In genomic region chr11:69860244-69860643, GRCh38 we compare ENCODE assay signal across 23 cellular contexts. TPM values are rescaled to one million over a fixed set of nuclear protein-coding genes. Genes with fewer than 3 reads are reported as not detected.
DNase-seq lines count a peak whose midpoint lies in the region; ATAC-seq and TF ChIP-seq lines count a peak whose summit lies in the region.
"Had no signal": no experiment of that assay in that cellular context is flagged by ENCODE, and none has a peak within 500 bp of the region (broad histone marks: within the 10 kb centered on the region; RNA-seq: fewer than 3 reads in every experiment).

No MANE protein-coding gene starts in this region.

- DNase-seq in cardiac septum (ENCODE audit: low spot score), result peak; percentile 26
- no peak for DNase-seq in Right ventricle myocardium inferior (ENCODE audit: missing footprints)
- DNase-seq in endodermal cell, result peak; percentile 17
- DNase-seq in left lobe of liver (ENCODE audit: low spot score), result no peak
- DNase-seq in mesenteric fat pad (ENCODE audit: low spot score), result peak; percentile 12
- DNase-seq in effector memory CD8-positive, alpha-beta T cell, result no peak
- no peak for DNase-seq in NCI-H345 (lab: John Stamatoyannopoulos, UW)
- no peak for DNase-seq in endothelial cell (ENCODE audit: low spot score)
- DNase-seq: 8988T; ACHN; BE2C; C1 segment of cervical spinal cord; Calu3; CD4-positive, alpha-beta memory T cell; CD4-positive, CD25-positive, alpha-beta regulatory T cell; CD8-positive, alpha-beta memory T cell; DMS79 treated with DMSO at 0.1 percent for 48 hours; GF-D8 had no signal

- intact Hi-C loops in cardiac septum (cut with DNase I) (no loop called here), Right ventricle myocardium inferior (cut with DNase I) (no loop called here)

- 94 to 100% methylated on average over 3 to 5 of the region's 5 CpGs for WGBS in endodermal cell (ENCODE audit: insufficient coverage in 1 of 2, insufficient read length in 1 of 2), 2 experiments

- H3K4me1 Mint-ChIP-seq in endodermal cell, result no peaks in the 10 kb centered on the region
- no peaks in the 10 kb centered on the region for H3K4me1 Mint-ChIP-seq in effector memory CD8-positive, alpha-beta T cell (ENCODE audit: low read depth in 2 of 2)
- H3K4me1 Mint-ChIP-seq in endothelial cell (ENCODE audit: unreplicated experiment), result no peaks in the 10 kb centered on the region
- H3K4me1 Mint-ChIP-seq: CD4-positive, alpha-beta memory T cell; CD4-positive, CD25-positive, alpha-beta regulatory T cell; CD8-positive, alpha-beta memory T cell had no signal

- H3K9me3 Mint-ChIP-seq in endodermal cell, result peaks cover 2% of the 10 kb centered on the region
- H3K9me3 Mint-ChIP-seq in effector memory CD8-positive, alpha-beta T cell, result no peaks in the 10 kb centered on the region
- no peaks in the 10 kb centered on the region for H3K9me3 Mint-ChIP-seq in endothelial cell (ENCODE audit: unreplicated experiment)
- H3K9me3 Mint-ChIP-seq: CD4-positive, alpha-beta memory T cell had no signal

- no peaks in the 10 kb centered on the region for H3K36me3 Mint-ChIP-seq in endodermal cell (ENCODE audit: low read depth)
- H3K36me3 Mint-ChIP-seq in effector memory CD8-positive, alpha-beta T cell (ENCODE audit: insufficient read depth), result no peaks in the 10 kb centered on the region
- no peaks in the 10 kb centered on the region for H3K36me3 Mint-ChIP-seq in endothelial cell (ENCODE audit: low read depth, unreplicated experiment)
- H3K36me3 Mint-ChIP-seq: CD14-positive monocyte; CD4-positive, alpha-beta memory T cell; CD4-positive, CD25-positive, alpha-beta regulatory T cell; CD8-positive, alpha-beta memory T cell had no signal

- H3K9me3 ChIP-seq in endodermal cell (ENCODE audit: control insufficient read depth, low read length), result no peaks in the 10 kb centered on the region
- H3K9me3 ChIP-seq: BE2C, Caco-2 had no signal

- H3K36me3 ChIP-seq in endodermal cell (ENCODE audit: control insufficient read depth, insufficient read depth, low read length), result no peaks in the 10 kb centered on the region
- H3K36me3 ChIP-seq: BE2C, BLaER1 had no signal

- H3K27ac Mint-ChIP-seq in endodermal cell (no peak overlapping the region), endothelial cell (ENCODE audit: unreplicated experiment) (no peak overlapping the region)
- no peak overlapping the region for H3K27ac Mint-ChIP-seq in effector memory CD8-positive, alpha-beta T cell
- H3K27ac Mint-ChIP-seq: CD14-positive monocyte; CD4-positive, alpha-beta memory T cell; CD4-positive, CD25-positive, alpha-beta regulatory T cell had no signal

- ATAC-seq in Right ventricle myocardium inferior (no peak), left lobe of liver (peak; percentile 89)
- no peak for ATAC-seq in effector memory CD8-positive, alpha-beta T cell (replicated peaks)

- H3K9ac ChIP-seq in endodermal cell (ENCODE audit: extremely low read depth, low read length, poor library complexity, severe bottlenecking), result no peak overlapping the region
- H3K9ac ChIP-seq: BLaER1 had no signal

- H3K27ac ChIP-seq in endodermal cell (ENCODE audit: low read depth, low read length), result no peak overlapping the region
- H3K27ac ChIP-seq: BLaER1 had no signal

- H3K4me3 Mint-ChIP-seq in endodermal cell (no peak overlapping the region), endothelial cell (ENCODE audit: unreplicated experiment) (no peak overlapping the region)
- H3K4me3 Mint-ChIP-seq in effector memory CD8-positive, alpha-beta T cell, result no peak overlapping the region
- H3K4me3 Mint-ChIP-seq: CD4-positive, alpha-beta memory T cell; CD4-positive, CD25-positive, alpha-beta regulatory T cell; CD8-positive, alpha-beta memory T cell had no signal

- no peaks in the 10 kb centered on the region for H3K27me3 ChIP-seq in endodermal cell (ENCODE audit: control insufficient read depth, insufficient read depth, low read length, poor library complexity, severe bottlenecking)
- H3K27me3 ChIP-seq: BE2C, BLaER1 had no signal

- H3K4me1 ChIP-seq in endodermal cell (ENCODE audit: control insufficient read depth, insufficient read depth, low read length), result no peaks in the 10 kb centered on the region
- H3K4me1 ChIP-seq: BE2C, Caco-2 had no signal

- H3K27me3 Mint-ChIP-seq in endodermal cell (ENCODE audit: insufficient read depth) (peaks cover 9% of the 10 kb centered on the region), endothelial cell (ENCODE audit: unreplicated experiment) (peaks cover 3% of the 10 kb centered on the region)
- peaks cover 46 to 88% of the 10 kb centered on the region in 2 donors for H3K27me3 Mint-ChIP-seq in effector memory CD8-positive, alpha-beta T cell

- TF ChIP-seq CTCF in endodermal cell (conservative IDR thresholded peaks at IDR 0.05), result no peak
- no peak for TF ChIP-seq CTCF in endothelial cell (IDR thresholded peaks at IDR 0.05; ENCODE audit: unreplicated experiment)

- no peak overlapping the region for H3K4me3 ChIP-seq in endodermal cell (ENCODE audit: low read length)
- H3K4me3 ChIP-seq: BLaER1 had no signal

RNA-seq across cellular contexts. Expression of gene FGF3, which starts 41.0 kb away (rescaled TPM):
- not detected for total RNA-seq in cardiac septum
- total RNA-seq in Right ventricle myocardium inferior, result not detected
- total RNA-seq in endodermal cell, result not detected
- 0.39 TPM for polyA plus RNA-seq in endodermal cell (2013, experiment 1 of 2)
- 0.41 TPM for polyA plus RNA-seq in endodermal cell (2013, experiment 2 of 2)
- not detected for total RNA-seq in left lobe of liver
- not detected for total RNA-seq in mesenteric fat pad
- not detected for total RNA-seq in endothelial cell (ENCODE audit: unreplicated experiment)
- total RNA-seq: A673; Caco-2; Calu3; CD4-positive, alpha-beta memory T cell; CD4-positive, CD25-positive, alpha-beta regulatory T cell; CD8-positive, alpha-beta memory T cell had no signal
- polyA plus RNA-seq: AG04450; CD14-positive monocyte; CD4-positive, alpha-beta memory T cell; CD4-positive, CD25-positive, alpha-beta regulatory T cell; CD8-positive, alpha-beta memory T cell had no signal

Comparison
In these comparisons a context has a peak if more than half of its experiments do, and no peak if none do; other contexts are left out.
1. DNase-seq: peak in cardiac septum (single experiment), endodermal cell (single experiment) and mesenteric fat pad (single experiment); none in Right ventricle myocardium inferior (single experiment), left lobe of liver (single experiment), effector memory CD8-positive, alpha-beta T cell (0 of 3), NCI-H345 (single experiment) and endothelial cell (single experiment).